11 cellular contexts compared by ENCODE assay signal in the genomic region with DNA sequence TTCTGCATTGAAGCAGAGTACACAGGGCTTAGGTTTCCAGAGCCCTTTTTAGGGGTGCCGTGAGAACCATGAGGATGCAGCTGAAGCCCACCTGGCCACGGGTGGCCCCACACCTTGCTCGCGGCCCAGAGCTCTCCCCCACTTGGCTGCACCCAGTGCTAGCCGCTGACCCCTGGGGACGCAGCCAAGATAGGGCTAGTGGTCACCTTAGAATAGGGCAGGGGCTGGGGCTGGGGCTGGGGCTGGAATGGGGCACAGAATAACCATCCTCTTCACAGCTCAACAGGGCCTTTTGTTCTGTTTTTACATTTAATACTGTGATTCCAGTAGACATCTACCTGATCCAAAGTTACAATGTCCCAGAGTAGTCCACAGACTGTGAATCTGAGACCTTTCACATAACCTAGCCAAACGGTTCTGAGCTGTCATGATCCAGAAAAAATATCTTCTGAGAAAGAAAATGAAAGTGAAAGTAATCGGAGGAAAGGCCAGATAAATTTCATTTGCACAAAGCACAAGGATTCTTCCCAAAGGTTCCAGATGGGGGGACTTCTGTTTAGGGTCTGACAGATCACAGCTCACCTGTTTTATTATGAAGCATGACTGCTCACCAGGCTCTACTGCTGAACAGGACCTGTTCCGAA.
DNase-seq lines count a peak whose midpoint lies in the region; ATAC-seq, FAIRE-seq and TF ChIP-seq lines count a peak whose summit lies in the region.
"Had no signal": no experiment of that assay in that cellular context is flagged by ENCODE, and none has a peak within 500 bp of the region (broad histone marks: within the 10 kb centered on the region; RNA-seq: fewer than 3 reads in every experiment).

No MANE protein-coding gene starts in this region.

- no peaks in the 10 kb centered on the region for H3K27me3 ChIP-seq in ascending aorta
- no peaks in the 10 kb centered on the region for H3K27me3 ChIP-seq in lower lobe of right lung (ENCODE audit: low read depth)
- no peaks in the 10 kb centered on the region for H3K27me3 ChIP-seq in WERI-Rb-1 (ENCODE audit: insufficient read depth, low read depth, severe bottlenecking)

- POLR2A ChIA-PET in A549 (lab: Yijun Ruan, JAX), result no interaction called here

- TF ChIP-seq POLR2A in A549 (IDR thresholded peaks at IDR 0.05; ENCODE audit: low read length) (no peak), H54 (IDR thresholded peaks at IDR 0.05; ENCODE audit: low read depth, low read length) (no peak)

- no peaks in the 10 kb centered on the region for H3K9me3 ChIP-seq in A549
- H3K9me3 ChIP-seq in ascending aorta, result no peaks in the 10 kb centered on the region
- no peaks in the 10 kb centered on the region for H3K9me3 ChIP-seq in lower lobe of right lung
- no peaks in the 10 kb centered on the region for H3K9me3 ChIP-seq in WERI-Rb-1 (ENCODE audit: severe bottlenecking)

- H3K27ac ChIP-seq in A549 (no peak overlapping the region), ascending aorta (no peak overlapping the region), lower lobe of right lung (no peak overlapping the region), WERI-Rb-1 (no peak overlapping the region)

- no peak for TF ChIP-seq CTCF in A549 (IDR thresholded peaks at IDR 0.05)
- TF ChIP-seq CTCF in ascending aorta (IDR thresholded peaks at IDR 0.05), result no peak
- TF ChIP-seq CTCF in lower lobe of right lung (IDR thresholded peaks at IDR 0.05), result no peak
- TF ChIP-seq CTCF in WERI-Rb-1 (IDR thresholded peaks at IDR 0.05; ENCODE audit: low read depth, low read length), result no peak

- 67% methylated on average over 9 of the region's 9 CpGs for WGBS in A549 (ENCODE audit: missing lambda C conversion rate)

- no peak for TF ChIP-seq RAD21 in A549 (conservative IDR thresholded peaks at IDR 0.05 in 1 of 2, IDR thresholded peaks at IDR 0.05 in 1 of 2)

- no peak for TF ChIP-seq EP300 in A549 (IDR thresholded peaks at IDR 0.05)

- FAIRE-seq in A549 (lab: Jason Lieb, UNC), result no peak
- no peak for FAIRE-seq in H54 (lab: Jason Lieb, UNC)

- ATAC-seq in A549 (no peak), lower lobe of right lung (peak in 1 of 2 donors; percentile 45), HG03457 (IDR thresholded peaks at IDR 0.05; ENCODE audit: unreplicated experiment) (no peak)

- H3K4me1 ChIP-seq in A549 (no peaks in the 10 kb centered on the region), ascending aorta (no peaks in the 10 kb centered on the region), lower lobe of right lung (no peaks in the 10 kb centered on the region)

- no peak overlapping the region for H3K4me3 ChIP-seq in A549
- peak overlapping the region; percentile 31 to 56 for H3K4me3 ChIP-seq in ascending aorta
- H3K4me3 ChIP-seq in lower lobe of right lung, result peak overlapping the region; percentile 25
- H3K4me3 ChIP-seq in WERI-Rb-1 (ENCODE audit: low read depth, low read length), result no peak overlapping the region

- intact Hi-C loops in ascending aorta (cut with DNase I), result no loop called here
- intact Hi-C loops in lower lobe of right lung (cut with DNase I), result no loop called here

- H3K4me2 ChIP-seq in A549, result peak overlapping the region; percentile 62

- CTCF ChIA-PET in A549 (lab: Yijun Ruan, JAX), result no interaction called here

- H3K36me3 ChIP-seq in ascending aorta, result no peaks in the 10 kb centered on the region
- H3K36me3 ChIP-seq in lower lobe of right lung, result no peaks in the 10 kb centered on the region
- H3K36me3 ChIP-seq in WERI-Rb-1, result no peaks in the 10 kb centered on the region

- DNase-seq in A549 (ENCODE audit: low read depth in 1 of 2, low spot score in 1 of 2) (no peak), EL (peak; percentile 28), ascending aorta (ENCODE audit: low spot score in 2 of 2) (no peak), lower lobe of right lung (no peak), H54 (ENCODE audit: insufficient read length, low spot score) (no peak), WERI-Rb-1 (no peak), NCI-H446 treated with DMSO at 0.1 percent for 48 hours (lab: John Stamatoyannopoulos, UW) (no peak)
- DNase-seq: DMS153, naive B cell, NCI-H226 had no signal

TF ChIP-seq in A549, 52 proteins besides CTCF, POLR2A, EP300 and RAD21 (continues in another document):
- TF ChIP-seq, protein P1, sequence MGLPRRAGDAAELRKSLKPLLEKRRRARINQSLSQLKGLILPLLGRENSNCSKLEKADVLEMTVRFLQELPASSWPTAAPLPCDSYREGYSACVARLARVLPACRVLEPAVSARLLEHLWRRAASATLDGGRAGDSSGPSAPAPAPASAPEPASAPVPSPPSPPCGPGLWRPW (IDR thresholded peaks at IDR 0.05), result no peak
- TF ChIP-seq HOXA7 (CRISPR knock-in tag; IDR thresholded peaks at IDR 0.05) (no peak), TFCP2L1 (CRISPR knock-in tag; IDR thresholded peaks at IDR 0.05) (no peak), ZSCAN20 (CRISPR knock-in tag; IDR thresholded peaks at IDR 0.05) (no peak), ZC3H11A (IDR thresholded peaks at IDR 0.05) (no peak), ZNF302 (CRISPR knock-in tag; IDR thresholded peaks at IDR 0.05) (no peak), RCOR1 (IDR thresholded peaks at IDR 0.05; ENCODE audit: low read depth, low read length) (no peak), NFE2L2 (conservative IDR thresholded peaks at IDR 0.05; ENCODE audit: low read length) (no peak), HDAC2 (IDR thresholded peaks at IDR 0.05) (no peak), POLR2AphosphoS2 (conservative IDR thresholded peaks at IDR 0.05; ENCODE audit: low read length) (no peak), RFX5 (IDR thresholded peaks at IDR 0.05) (no peak), KDM1A (IDR thresholded peaks at IDR 0.05; ENCODE audit: low read depth) (no peak)
- TF ChIP-seq, protein P2, sequence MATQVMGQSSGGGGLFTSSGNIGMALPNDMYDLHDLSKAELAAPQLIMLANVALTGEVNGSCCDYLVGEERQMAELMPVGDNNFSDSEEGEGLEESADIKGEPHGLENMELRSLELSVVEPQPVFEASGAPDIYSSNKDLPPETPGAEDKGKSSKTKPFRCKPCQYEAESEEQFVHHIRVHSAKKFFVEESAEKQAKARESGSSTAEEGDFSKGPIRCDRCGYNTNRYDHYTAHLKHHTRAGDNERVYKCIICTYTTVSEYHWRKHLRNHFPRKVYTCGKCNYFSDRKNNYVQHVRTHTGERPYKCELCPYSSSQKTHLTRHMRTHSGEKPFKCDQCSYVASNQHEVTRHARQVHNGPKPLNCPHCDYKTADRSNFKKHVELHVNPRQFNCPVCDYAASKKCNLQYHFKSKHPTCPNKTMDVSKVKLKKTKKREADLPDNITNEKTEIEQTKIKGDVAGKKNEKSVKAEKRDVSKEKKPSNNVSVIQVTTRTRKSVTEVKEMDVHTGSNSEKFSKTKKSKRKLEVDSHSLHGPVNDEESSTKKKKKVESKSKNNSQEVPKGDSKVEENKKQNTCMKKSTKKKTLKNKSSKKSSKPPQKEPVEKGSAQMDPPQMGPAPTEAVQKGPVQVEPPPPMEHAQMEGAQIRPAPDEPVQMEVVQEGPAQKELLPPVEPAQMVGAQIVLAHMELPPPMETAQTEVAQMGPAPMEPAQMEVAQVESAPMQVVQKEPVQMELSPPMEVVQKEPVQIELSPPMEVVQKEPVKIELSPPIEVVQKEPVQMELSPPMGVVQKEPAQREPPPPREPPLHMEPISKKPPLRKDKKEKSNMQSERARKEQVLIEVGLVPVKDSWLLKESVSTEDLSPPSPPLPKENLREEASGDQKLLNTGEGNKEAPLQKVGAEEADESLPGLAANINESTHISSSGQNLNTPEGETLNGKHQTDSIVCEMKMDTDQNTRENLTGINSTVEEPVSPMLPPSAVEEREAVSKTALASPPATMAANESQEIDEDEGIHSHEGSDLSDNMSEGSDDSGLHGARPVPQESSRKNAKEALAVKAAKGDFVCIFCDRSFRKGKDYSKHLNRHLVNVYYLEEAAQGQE (IDR thresholded peaks at IDR 0.05), result no peak
- TF ChIP-seq, protein P3, sequence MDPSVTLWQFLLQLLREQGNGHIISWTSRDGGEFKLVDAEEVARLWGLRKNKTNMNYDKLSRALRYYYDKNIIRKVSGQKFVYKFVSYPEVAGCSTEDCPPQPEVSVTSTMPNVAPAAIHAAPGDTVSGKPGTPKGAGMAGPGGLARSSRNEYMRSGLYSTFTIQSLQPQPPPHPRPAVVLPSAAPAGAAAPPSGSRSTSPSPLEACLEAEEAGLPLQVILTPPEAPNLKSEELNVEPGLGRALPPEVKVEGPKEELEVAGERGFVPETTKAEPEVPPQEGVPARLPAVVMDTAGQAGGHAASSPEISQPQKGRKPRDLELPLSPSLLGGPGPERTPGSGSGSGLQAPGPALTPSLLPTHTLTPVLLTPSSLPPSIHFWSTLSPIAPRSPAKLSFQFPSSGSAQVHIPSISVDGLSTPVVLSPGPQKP (IDR thresholded peaks at IDR 0.05; ENCODE audit: low read depth, low read length), result no peak
- TF ChIP-seq, protein P4, sequence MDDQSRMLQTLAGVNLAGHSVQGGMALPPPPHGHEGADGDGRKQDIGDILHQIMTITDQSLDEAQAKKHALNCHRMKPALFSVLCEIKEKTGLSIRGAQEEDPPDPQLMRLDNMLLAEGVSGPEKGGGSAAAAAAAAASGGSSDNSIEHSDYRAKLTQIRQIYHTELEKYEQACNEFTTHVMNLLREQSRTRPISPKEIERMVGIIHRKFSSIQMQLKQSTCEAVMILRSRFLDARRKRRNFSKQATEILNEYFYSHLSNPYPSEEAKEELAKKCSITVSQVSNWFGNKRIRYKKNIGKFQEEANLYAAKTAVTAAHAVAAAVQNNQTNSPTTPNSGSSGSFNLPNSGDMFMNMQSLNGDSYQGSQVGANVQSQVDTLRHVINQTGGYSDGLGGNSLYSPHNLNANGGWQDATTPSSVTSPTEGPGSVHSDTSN (IDR thresholded peaks at IDR 0.05), result no peak
- TF ChIP-seq, protein P5, sequence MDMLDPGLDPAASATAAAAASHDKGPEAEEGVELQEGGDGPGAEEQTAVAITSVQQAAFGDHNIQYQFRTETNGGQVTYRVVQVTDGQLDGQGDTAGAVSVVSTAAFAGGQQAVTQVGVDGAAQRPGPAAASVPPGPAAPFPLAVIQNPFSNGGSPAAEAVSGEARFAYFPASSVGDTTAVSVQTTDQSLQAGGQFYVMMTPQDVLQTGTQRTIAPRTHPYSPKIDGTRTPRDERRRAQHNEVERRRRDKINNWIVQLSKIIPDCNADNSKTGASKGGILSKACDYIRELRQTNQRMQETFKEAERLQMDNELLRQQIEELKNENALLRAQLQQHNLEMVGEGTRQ (IDR thresholded peaks at IDR 0.05), result no peak

Comparison
In these comparisons a context has a peak if more than half of its experiments do, and no peak if none do; other contexts are left out.
1. H3K4me3 ChIP-seq: peak in ascending aorta (2 of 2) and lower lobe of right lung (single experiment); none in A549 (single experiment) and WERI-Rb-1 (single experiment).